Comparison of ENCODE assay signal across 1 cellular context in the genomic region with DNA sequence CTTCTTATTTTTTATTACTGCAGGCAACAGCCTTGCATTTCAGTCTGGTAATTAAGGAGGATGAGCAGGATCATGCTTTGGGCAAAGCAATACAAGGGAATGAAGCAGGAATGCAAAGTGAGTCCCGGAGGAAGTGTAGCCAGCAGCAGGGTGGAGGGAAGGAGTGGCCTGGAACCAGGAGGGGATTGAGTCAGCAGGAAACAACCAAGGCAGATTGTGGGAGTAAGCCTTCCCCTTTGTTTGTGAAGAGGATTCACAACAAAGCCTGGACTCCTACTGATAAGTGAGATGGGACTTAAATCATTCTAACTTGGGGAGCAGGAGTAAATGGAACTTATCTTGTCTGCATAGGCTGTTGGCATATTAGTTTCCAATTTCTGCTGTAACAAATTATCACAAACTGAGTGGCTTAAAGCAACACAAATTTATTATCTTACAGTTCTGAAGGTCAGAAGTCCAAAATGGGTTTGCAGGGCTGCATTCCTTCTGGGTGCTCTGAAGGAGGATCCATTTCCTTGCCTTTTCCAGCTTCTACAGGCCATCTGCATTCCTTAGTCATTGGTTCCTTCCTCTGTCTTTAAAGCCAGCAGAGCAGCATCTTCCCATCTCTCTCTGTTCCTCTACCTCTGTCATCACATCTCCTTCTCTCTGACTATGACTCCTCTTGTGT.
TF ChIP-seq lines count a peak whose summit lies in the region.

No MANE protein-coding gene starts in this region.

TF ChIP-seq in GM23338, 12 proteins besides CTCF, POLR2A, EP300 and RAD21 (continued from another document):
- TF ChIP-seq, protein P1, sequence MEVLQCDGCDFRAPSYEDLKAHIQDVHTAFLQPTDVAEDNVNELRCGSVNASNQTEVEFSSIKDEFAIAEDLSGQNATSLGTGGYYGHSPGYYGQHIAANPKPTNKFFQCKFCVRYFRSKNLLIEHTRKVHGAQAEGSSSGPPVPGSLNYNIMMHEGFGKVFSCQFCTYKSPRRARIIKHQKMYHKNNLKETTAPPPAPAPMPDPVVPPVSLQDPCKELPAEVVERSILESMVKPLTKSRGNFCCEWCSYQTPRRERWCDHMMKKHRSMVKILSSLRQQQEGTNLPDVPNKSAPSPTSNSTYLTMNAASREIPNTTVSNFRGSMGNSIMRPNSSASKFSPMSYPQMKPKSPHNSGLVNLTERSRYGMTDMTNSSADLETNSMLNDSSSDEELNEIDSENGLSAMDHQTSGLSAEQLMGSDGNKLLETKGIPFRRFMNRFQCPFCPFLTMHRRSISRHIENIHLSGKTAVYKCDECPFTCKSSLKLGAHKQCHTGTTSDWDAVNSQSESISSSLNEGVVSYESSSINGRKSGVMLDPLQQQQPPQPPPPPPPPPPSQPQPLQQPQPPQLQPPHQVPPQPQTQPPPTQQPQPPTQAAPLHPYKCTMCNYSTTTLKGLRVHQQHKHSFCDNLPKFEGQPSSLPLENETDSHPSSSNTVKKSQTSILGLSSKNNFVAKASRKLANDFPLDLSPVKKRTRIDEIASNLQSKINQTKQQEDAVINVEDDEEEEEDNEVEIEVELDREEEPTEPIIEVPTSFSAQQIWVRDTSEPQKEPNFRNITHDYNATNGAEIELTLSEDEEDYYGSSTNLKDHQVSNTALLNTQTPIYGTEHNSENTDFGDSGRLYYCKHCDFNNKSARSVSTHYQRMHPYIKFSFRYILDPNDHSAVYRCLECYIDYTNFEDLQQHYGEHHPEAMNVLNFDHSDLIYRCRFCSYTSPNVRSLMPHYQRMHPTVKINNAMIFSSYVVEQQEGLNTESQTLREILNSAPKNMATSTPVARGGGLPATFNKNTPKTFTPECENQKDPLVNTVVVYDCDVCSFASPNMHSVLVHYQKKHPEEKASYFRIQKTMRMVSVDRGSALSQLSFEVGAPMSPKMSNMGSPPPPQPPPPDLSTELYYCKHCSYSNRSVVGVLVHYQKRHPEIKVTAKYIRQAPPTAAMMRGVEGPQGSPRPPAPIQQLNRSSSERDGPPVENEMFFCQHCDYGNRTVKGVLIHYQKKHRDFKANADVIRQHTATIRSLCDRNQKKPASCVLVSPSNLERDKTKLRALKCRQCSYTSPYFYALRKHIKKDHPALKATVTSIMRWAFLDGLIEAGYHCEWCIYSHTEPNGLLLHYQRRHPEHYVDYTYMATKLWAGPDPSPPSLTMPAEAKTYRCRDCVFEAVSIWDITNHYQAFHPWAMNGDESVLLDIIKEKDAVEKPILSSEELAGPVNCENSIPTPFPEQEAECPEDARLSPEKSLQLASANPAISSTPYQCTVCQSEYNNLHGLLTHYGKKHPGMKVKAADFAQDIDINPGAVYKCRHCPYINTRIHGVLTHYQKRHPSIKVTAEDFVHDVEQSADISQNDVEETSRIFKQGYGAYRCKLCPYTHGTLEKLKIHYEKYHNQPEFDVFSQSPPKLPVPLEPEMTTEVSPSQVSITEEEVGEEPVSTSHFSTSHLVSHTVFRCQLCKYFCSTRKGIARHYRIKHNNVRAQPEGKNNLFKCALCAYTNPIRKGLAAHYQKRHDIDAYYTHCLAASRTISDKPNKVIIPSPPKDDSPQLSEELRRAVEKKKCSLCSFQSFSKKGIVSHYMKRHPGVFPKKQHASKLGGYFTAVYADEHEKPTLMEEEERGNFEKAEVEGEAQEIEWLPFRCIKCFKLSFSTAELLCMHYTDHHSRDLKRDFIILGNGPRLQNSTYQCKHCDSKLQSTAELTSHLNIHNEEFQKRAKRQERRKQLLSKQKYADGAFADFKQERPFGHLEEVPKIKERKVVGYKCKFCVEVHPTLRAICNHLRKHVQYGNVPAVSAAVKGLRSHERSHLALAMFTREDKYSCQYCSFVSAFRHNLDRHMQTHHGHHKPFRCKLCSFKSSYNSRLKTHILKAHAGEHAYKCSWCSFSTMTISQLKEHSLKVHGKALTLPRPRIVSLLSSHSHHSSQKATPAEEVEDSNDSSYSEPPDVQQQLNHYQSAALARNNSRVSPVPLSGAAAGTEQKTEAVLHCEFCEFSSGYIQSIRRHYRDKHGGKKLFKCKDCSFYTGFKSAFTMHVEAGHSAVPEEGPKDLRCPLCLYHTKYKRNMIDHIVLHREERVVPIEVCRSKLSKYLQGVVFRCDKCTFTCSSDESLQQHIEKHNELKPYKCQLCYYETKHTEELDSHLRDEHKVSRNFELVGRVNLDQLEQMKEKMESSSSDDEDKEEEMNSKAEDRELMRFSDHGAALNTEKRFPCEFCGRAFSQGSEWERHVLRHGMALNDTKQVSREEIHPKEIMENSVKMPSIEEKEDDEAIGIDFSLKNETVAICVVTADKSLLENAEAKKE (CRISPR knock-in tag; IDR thresholded peaks at IDR 0.05) = no peak
- TF ChIP-seq EZH2phosphoT487 (IDR thresholded peaks at IDR 0.05; ENCODE audit: unreplicated experiment) = no peak
